ENCODE assay signal across 28 cellular contexts in genomic region chr5:119176785-119177184, GRCh38.
"Had no signal": no experiment of that assay in that cellular context is flagged by ENCODE, and none has a peak within 500 bp of the region (broad histone marks: within the 10 kb centered on the region; RNA-seq: fewer than 3 reads in every experiment).

No MANE protein-coding gene starts in this region.

- H3K9me3 ChIP-seq: colonic mucosa, esophagus muscularis mucosa, esophagus squamous epithelium, gastrocnemius medialis, gastroesophageal sphincter, heart left ventricle, heart right ventricle had no signal

- H2AFZ ChIP-seq: hepatocyte had no signal

- ATAC-seq: effector memory CD8-positive, alpha-beta T cell; esophagus mucosa; gastrocnemius medialis; gastroesophageal sphincter; heart left ventricle; heart right ventricle had no signal

- H3K27me3 Mint-ChIP-seq: dendritic cell treated with granulocyte-macrophage colony-stimulating factor and Interleukin-4, amounts not matched to agents 40 ng/mL and 50 ng/mL, for 4 days; effector memory CD8-positive, alpha-beta T cell had no signal

- DNase-seq: colonic mucosa; cortex of kidney; dermis blood vessel endothelial cell; dorsolateral prefrontal cortex; effector CD4-positive, alpha-beta T cell; effector CD8-positive, alpha-beta T cell; effector memory CD4-positive, alpha-beta T cell; effector memory CD8-positive, alpha-beta T cell; endodermal cell; erythroblast; esophagus squamous epithelium; foreskin fibroblast; foreskin melanocyte; gastrocnemius medialis; glutamatergic neuron; head of caudate nucleus; heart left ventricle; heart right ventricle had no signal

- H3K4me3 Mint-ChIP-seq: dendritic cell treated with granulocyte-macrophage colony-stimulating factor and Interleukin-4, amounts not matched to agents 40 ng/mL and 50 ng/mL, for 4 days; effector memory CD8-positive, alpha-beta T cell; endodermal cell had no signal

- H3K27me3 ChIP-seq: colonic mucosa, dorsolateral prefrontal cortex, esophagus muscularis mucosa, esophagus squamous epithelium, gastrocnemius medialis, gastroesophageal sphincter, heart left ventricle, heart right ventricle, hepatocyte had no signal

- H3K9me3 Mint-ChIP-seq: dendritic cell treated with granulocyte-macrophage colony-stimulating factor and Interleukin-4, amounts not matched to agents 40 ng/mL and 50 ng/mL, for 4 days; effector memory CD8-positive, alpha-beta T cell; endodermal cell had no signal

- H3K36me3 ChIP-seq: colonic mucosa had no signal

- H3K79me2 ChIP-seq: hepatocyte had no signal

- H3K27ac ChIP-seq: colonic mucosa, coronary artery, dorsolateral prefrontal cortex, epithelial cell of prostate, esophagus muscularis mucosa, esophagus squamous epithelium, gastrocnemius medialis, gastroesophageal sphincter, heart left ventricle, heart right ventricle, hepatocyte had no signal

- H3K4me3 ChIP-seq: colonic mucosa, coronary artery, dorsolateral prefrontal cortex, esophagus muscularis mucosa, esophagus squamous epithelium, gastrocnemius medialis, gastroesophageal sphincter, heart left ventricle, heart right ventricle, hepatocyte had no signal

- H3K27ac Mint-ChIP-seq: dendritic cell treated with granulocyte-macrophage colony-stimulating factor and Interleukin-4, amounts not matched to agents 40 ng/mL and 50 ng/mL, for 4 days; effector memory CD8-positive, alpha-beta T cell; endodermal cell had no signal

- H3K4me1 ChIP-seq: colonic mucosa, esophagus muscularis mucosa, esophagus squamous epithelium, gastroesophageal sphincter had no signal

- FAIRE-seq: colon, endometrium, endothelial cell of umbilical vein had no signal

- H3K4me2 ChIP-seq: hepatocyte had no signal
